Comparison of ENCODE assay signal across 8 cellular contexts in the genomic region with DNA sequence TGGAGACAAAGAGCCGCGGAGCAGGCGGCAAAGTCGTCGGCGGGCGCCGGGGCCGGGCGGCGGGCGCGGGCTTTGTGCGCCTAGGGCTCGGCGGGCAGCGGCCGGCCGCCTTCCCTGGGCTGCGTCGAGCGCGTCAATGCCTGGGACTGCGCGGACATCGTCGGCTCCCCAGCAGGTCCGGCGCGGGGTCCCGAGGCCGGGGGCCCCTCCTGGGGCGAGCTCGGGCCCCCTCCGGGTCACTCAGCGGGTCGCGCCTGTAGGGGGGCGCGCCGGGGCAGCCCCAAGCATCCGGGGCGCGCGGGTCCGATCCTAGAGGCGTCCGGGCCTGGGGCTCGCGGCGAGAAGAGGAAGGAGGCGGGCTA. TPM values are rescaled to one million over a fixed set of nuclear protein-coding genes. Genes with fewer than 3 reads are reported as not detected.
DNase-seq lines count a peak whose midpoint lies in the region; ATAC-seq, FAIRE-seq and TF ChIP-seq lines count a peak whose summit lies in the region.

No MANE protein-coding gene starts in this region.

- peak overlapping the region; percentile 95 for H3K4me2 ChIP-seq in Karpas-422 (ENCODE audit: low read depth, low read length, poor library complexity, severe bottlenecking)

- POLR2A ChIA-PET in BJ (lab: Charles Lee): no interaction called here

- H3K27ac ChIP-seq in Karpas-422 (ENCODE audit: low read length): peak overlapping the region; percentile 86
- peak overlapping the region; percentile 84 for H3K27ac ChIP-seq in cingulate gyrus (ENCODE audit: low read depth, low read length)

- DNase-seq in BJ (ENCODE audit: low read depth) (no peak), Karpas-422 (no peak), NCI-H526 treated with DMSO at 0.1 percent for 48 hours (lab: John Stamatoyannopoulos, UW) (no peak), HTR-8/SVneo (ENCODE audit: insufficient read length, low spot score) (no peak)
- DNase-seq in natural killer cell treated with Interleukin-12 subunit alpha and Interleukin-12 subunit beta and Interleukin-15 and Interleukin-18, amount 100 ng/mL, for 72 hours (ENCODE audit: low spot score): no peak

- H3K4me3 Mint-ChIP-seq in natural killer cell treated with Interleukin-12 subunit alpha and Interleukin-12 subunit beta and Interleukin-15 and Interleukin-18, amount 100 ng/mL, for 72 hours: peak overlapping the region; percentile 99

- peaks cover 50 to 61% of the 10 kb centered on the region in 2 donors for H3K4me1 Mint-ChIP-seq in natural killer cell treated with Interleukin-12 subunit alpha and Interleukin-12 subunit beta and Interleukin-15 and Interleukin-18, amount 100 ng/mL, for 72 hours (ENCODE audit: low read depth in 2 of 2)

- H3K4me1 ChIP-seq in Karpas-422 (ENCODE audit: low read length): peaks cover 64% of the 10 kb centered on the region

- TF ChIP-seq CTCF in BJ (IDR thresholded peaks at IDR 0.05; ENCODE audit: insufficient read depth, low read depth, low read length): no peak

- peak overlapping the region; percentile 88 to 91 for H3K27ac Mint-ChIP-seq in natural killer cell treated with Interleukin-12 subunit alpha and Interleukin-12 subunit beta and Interleukin-15 and Interleukin-18, amount 100 ng/mL, for 72 hours

- H3K27me3 ChIP-seq in BJ (ENCODE audit: control insufficient read depth, insufficient read depth, low read length) (peaks cover 13% of the 10 kb centered on the region), Karpas-422 (ENCODE audit: low read length) (no peaks in the 10 kb centered on the region)

- no peaks in the 10 kb centered on the region for H3K9me3 ChIP-seq in Karpas-422 (ENCODE audit: low read length)

- peaks cover 4% of the 10 kb centered on the region; the same call in 1 of the 2 replicates for H3K36me3 ChIP-seq in BJ (ENCODE audit: control insufficient read depth, insufficient read depth, low read length)
- H3K36me3 ChIP-seq in Karpas-422 (ENCODE audit: insufficient read depth, low read length): peaks cover 31% of the 10 kb centered on the region

- H2AFZ ChIP-seq in Karpas-422 (ENCODE audit: low read length): peak overlapping the region; percentile 74; the same call in 1 of the 2 replicates

- H3K36me3 Mint-ChIP-seq in natural killer cell treated with Interleukin-12 subunit alpha and Interleukin-12 subunit beta and Interleukin-15 and Interleukin-18, amount 100 ng/mL, for 72 hours: peaks cover 20% of the 10 kb centered on the region

- H3K4me3 ChIP-seq in BJ (ENCODE audit: low read depth, low read length) (peak overlapping the region; percentile 53), Karpas-422 (ENCODE audit: low read length) (peak overlapping the region; percentile 96)

- CTCF ChIA-PET in BJ (lab: Yijun Ruan, JAX): interaction anchor here (0.9 to 1.6 kb wide), 4 partner anchors 48 to 376 kb away, joined by 3 to 8 read pairs (median 4); no protein-coding TSS in a partner anchor

- H3K79me2 ChIP-seq in Karpas-422 (ENCODE audit: low read length): 0 out of 2 replicates have a peak, but pooled peaks cover 3% of the 10 kb centered on the region

- no peak for ATAC-seq in natural killer cell treated with Interleukin-12 subunit alpha and Interleukin-12 subunit beta and Interleukin-15 and Interleukin-18, amount 100 ng/mL, for 72 hours
- ATAC-seq in HG03457 (IDR thresholded peaks at IDR 0.05; ENCODE audit: unreplicated experiment) (no peak), HG03175 (IDR thresholded peaks at IDR 0.05; ENCODE audit: unreplicated experiment) (no peak)

- FAIRE-seq in HTR-8/SVneo (lab: Jason Lieb, UNC): no peak

- no peaks in the 10 kb centered on the region for H3K9me2 ChIP-seq in Karpas-422 (replicated peaks; ENCODE audit: insufficient read depth, low read length)

- H3K27me3 Mint-ChIP-seq in natural killer cell treated with Interleukin-12 subunit alpha and Interleukin-12 subunit beta and Interleukin-15 and Interleukin-18, amount 100 ng/mL, for 72 hours: peaks cover 0 to 15% of the 10 kb centered on the region in 2 donors

- H4K20me1 ChIP-seq in Karpas-422 (ENCODE audit: insufficient read depth, low read depth, low read length): peaks cover 45% of the 10 kb centered on the region

- peak overlapping the region; percentile 85 for H3K9ac ChIP-seq in Karpas-422 (ENCODE audit: low read length)

- H3K9me3 Mint-ChIP-seq in natural killer cell treated with Interleukin-12 subunit alpha and Interleukin-12 subunit beta and Interleukin-15 and Interleukin-18, amount 100 ng/mL, for 72 hours: no peaks in the 10 kb centered on the region

RNA-seq across cellular contexts. Expression of gene TLE3, which starts 0.8 kb away (rescaled TPM):
- 1.3 and 3.7 TPM in 2 replicates for polyA plus RNA-seq in BJ (2011; rRNA removed)
- 4.9 TPM in 2 replicates for polyA minus RNA-seq in BJ (2011; rRNA and poly(A)+ RNA removed)
- total RNA-seq in Karpas-422 (2014; rRNA removed; shearing (Covaris generic); ENCODE audit: low replicate concordance): 63.6 and 99.8 TPM in 2 replicates
- 100 to 1,000 TPM in 1 of 2 donors, 10 to 100 TPM in 1; 57.6 to 128 TPM for total RNA-seq in natural killer cell treated with Interleukin-12 subunit alpha and Interleukin-12 subunit beta and Interleukin-15 and Interleukin-18, amount 100 ng/mL, for 72 hours
